ENCODE assay signal across 19 cellular contexts in the genomic region with DNA sequence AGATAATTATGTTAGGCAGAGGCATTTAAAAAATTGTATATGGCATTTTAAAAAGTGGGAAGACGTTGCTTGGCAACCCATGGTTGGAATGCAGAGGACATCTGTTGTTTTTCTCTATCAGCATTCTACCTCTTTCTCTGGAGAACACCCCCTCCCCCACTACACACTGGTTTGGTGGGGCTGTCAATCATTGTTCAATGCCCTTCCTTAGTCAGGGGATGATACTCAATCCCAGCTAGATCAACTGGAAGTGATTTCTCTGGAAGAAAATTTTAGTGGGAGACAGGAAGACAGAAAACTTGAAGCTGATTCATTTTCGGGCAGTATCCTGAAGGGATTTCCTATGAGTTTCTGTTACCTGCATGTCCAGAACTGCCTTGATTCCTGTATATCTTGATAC. TPM values are rescaled to one million over a fixed set of nuclear protein-coding genes. Genes with fewer than 3 reads are reported as not detected.
DNase-seq lines count a peak whose midpoint lies in the region; ATAC-seq and TF ChIP-seq lines count a peak whose summit lies in the region.
"Had no signal": no experiment of that assay in that cellular context is flagged by ENCODE, and none has a peak within 500 bp of the region (broad histone marks: within the 10 kb centered on the region; RNA-seq: fewer than 3 reads in every experiment).

No MANE protein-coding gene starts in this region.

- no peak overlapping the region for H2AFZ ChIP-seq in IMR-90 (replicated peaks; ENCODE audit: low read length, poor library complexity)

- POLR2A ChIA-PET in IMR-90 (lab: Charles Lee; ENCODE audit: unreplicated experiment) = no interaction called here

- H3K4me2 ChIP-seq in IMR-90 (ENCODE audit: low read depth, low read length) = no peak overlapping the region
- H3K4me2 ChIP-seq: smooth muscle cell had no signal

- no peaks in the 10 kb centered on the region for H3K36me3 ChIP-seq in IMR-90 (ENCODE audit: control insufficient read depth, insufficient read depth, low read length)
- H3K36me3 ChIP-seq in endodermal cell (ENCODE audit: control insufficient read depth, insufficient read depth, low read length) = no peaks in the 10 kb centered on the region
- H3K36me3 ChIP-seq: esophagus muscularis mucosa, SJSA1, suprapubic skin had no signal

- no peak overlapping the region for H3K56ac ChIP-seq in IMR-90 (ENCODE audit: extremely low read depth, insufficient read depth, low read length)

- TF ChIP-seq RAD21 in IMR-90 (IDR thresholded peaks at IDR 0.05; ENCODE audit: low read length) = no peak

- H3K27ac Mint-ChIP-seq in endodermal cell = no peak overlapping the region
- no peak overlapping the region for H3K27ac Mint-ChIP-seq in osteocyte (ENCODE audit: unreplicated experiment)
- H3K27ac Mint-ChIP-seq: activated naive CD8-positive, alpha-beta T cell treated with anti-CD3 and anti-CD28 coated beads, Interleukin-2, amount 50 U/mL, for 24 hours; naive thymus-derived CD8-positive, alpha-beta T cell; progenitor cell of endocrine pancreas had no signal

- no peak for DNase-seq in IMR-90
- DNase-seq in NCI-H82 (lab: John Stamatoyannopoulos, UW) = peak; percentile 95
- DNase-seq in endodermal cell = no peak
- DNase-seq in osteocyte (ENCODE audit: extremely low spot score, unreplicated experiment) = peak; percentile 6
- DNase-seq in NCI-H2107 treated with DMSO at 0.1 percent for 48 hours (lab: John Stamatoyannopoulos, UW; ENCODE audit: unreplicated experiment) = no peak
- DNase-seq: activated naive CD8-positive, alpha-beta T cell treated with anti-CD3 and anti-CD28 coated beads, Interleukin-2, amount 50 U/mL, for 24 hours; GF-D8; head of caudate nucleus; naive thymus-derived CD8-positive, alpha-beta T cell; NCI-H1417 treated with DMSO at 0.1 percent for 48 hours; stimulated activated CD8-positive, alpha-beta memory T cell treated with anti-CD3 and anti-CD28 coated beads, Interleukin-4, amount 100 ng/mL, for 48 hours had no signal

- H3K36me3 Mint-ChIP-seq in endodermal cell (ENCODE audit: low read depth) = no peaks in the 10 kb centered on the region
- no peaks in the 10 kb centered on the region for H3K36me3 Mint-ChIP-seq in osteocyte (ENCODE audit: unreplicated experiment)
- H3K36me3 Mint-ChIP-seq: naive thymus-derived CD8-positive, alpha-beta T cell had no signal

- no peak overlapping the region for H3K18ac ChIP-seq in IMR-90 (ENCODE audit: low read depth, low read length)

- H3K4me3 ChIP-seq in IMR-90 (ENCODE audit: insufficient read depth, low read depth, low read length) (no peak overlapping the region), endodermal cell (ENCODE audit: low read length) (no peak overlapping the region)
- H3K4me3 ChIP-seq: esophagus muscularis mucosa, SJSA1, smooth muscle cell, suprapubic skin had no signal

- no peak overlapping the region for H2BK5ac ChIP-seq in IMR-90 (ENCODE audit: low read depth, low read length, poor library complexity, severe bottlenecking)

- H2AK9ac ChIP-seq in IMR-90 (replicated peaks; ENCODE audit: low read depth, low read length, poor library complexity) = no peak overlapping the region

- no peak overlapping the region for H2BK15ac ChIP-seq in IMR-90 (ENCODE audit: low read depth, low read length)

- H2BK20ac ChIP-seq in IMR-90 (ENCODE audit: low read depth, low read length) = no peak overlapping the region

- BruUV-seq in IMR-90 (replicated peaks; lab: Mats Ljungman, UMichigan) = no TSS peak

- dilution Hi-C loops in IMR-90 (cut with HindIII; ENCODE audit: low sequenced_read_pairs, unreplicated experiment) = no loop called here

- H3K14ac ChIP-seq in IMR-90 (replicated peaks; ENCODE audit: low read depth, low read length) = no peak overlapping the region

- H3K9me1 ChIP-seq in IMR-90 (ENCODE audit: insufficient read depth, low read length) = no peaks in the 10 kb centered on the region

- H3K4me1 ChIP-seq in IMR-90 (ENCODE audit: control insufficient read depth, insufficient read depth, low read length) (no peaks in the 10 kb centered on the region), endodermal cell (ENCODE audit: control insufficient read depth, insufficient read depth, low read length) (no peaks in the 10 kb centered on the region)
- H3K4me1 ChIP-seq: Caco-2, SJSA1 had no signal

- no peaks in the 10 kb centered on the region for H3K27me3 Mint-ChIP-seq in endodermal cell (ENCODE audit: insufficient read depth)
- H3K27me3 Mint-ChIP-seq in osteocyte (ENCODE audit: unreplicated experiment) = peaks cover 28% of the 10 kb centered on the region
- H3K27me3 Mint-ChIP-seq: activated naive CD8-positive, alpha-beta T cell treated with anti-CD3 and anti-CD28 coated beads, Interleukin-2, amount 50 U/mL, for 24 hours; progenitor cell of endocrine pancreas had no signal

- no peak overlapping the region for H3K9ac ChIP-seq in IMR-90 (ENCODE audit: low read depth, low read length)
- H3K9ac ChIP-seq in endodermal cell (ENCODE audit: extremely low read depth, low read length, poor library complexity, severe bottlenecking) = no peak overlapping the region

- H3K27me3 ChIP-seq in IMR-90 (ENCODE audit: control insufficient read depth, insufficient read depth, low read length) (peaks cover 1% of the 10 kb centered on the region; the same call in 1 of the 2 replicates), endodermal cell (ENCODE audit: control insufficient read depth, insufficient read depth, low read length, poor library complexity, severe bottlenecking) (no peaks in the 10 kb centered on the region)
- H3K27me3 ChIP-seq: esophagus muscularis mucosa, suprapubic skin had no signal

- no peak overlapping the region for H2BK120ac ChIP-seq in IMR-90 (ENCODE audit: low read depth, low read length)

- no peak overlapping the region for H2AK5ac ChIP-seq in IMR-90 (ENCODE audit: low read depth, low read length)

- no peak overlapping the region for H4K91ac ChIP-seq in IMR-90 (ENCODE audit: insufficient read depth, low read depth, low read length)

- H3K4me3 Mint-ChIP-seq in endodermal cell (no peak overlapping the region), osteocyte (ENCODE audit: unreplicated experiment) (no peak overlapping the region)
- H3K4me3 Mint-ChIP-seq: activated naive CD8-positive, alpha-beta T cell treated with anti-CD3 and anti-CD28 coated beads, Interleukin-2, amount 50 U/mL, for 24 hours; naive thymus-derived CD8-positive, alpha-beta T cell had no signal

- CTCF ChIA-PET in IMR-90 (lab: Yijun Ruan, JAX) = interaction anchor here (0.6 kb wide), 1 partner anchor 35 kb away, joined by 5 read pairs; no protein-coding TSS in a partner anchor

- no peak overlapping the region for H4K5ac ChIP-seq in IMR-90 (ENCODE audit: low read depth, low read length)

- H3K4me1 Mint-ChIP-seq in endodermal cell = peaks cover 6% of the 10 kb centered on the region
- H3K4me1 Mint-ChIP-seq in osteocyte (ENCODE audit: unreplicated experiment) = peaks cover 5% of the 10 kb centered on the region

- no peak overlapping the region for H3K4ac ChIP-seq in IMR-90 (ENCODE audit: low read depth, low read length)

- H4K20me1 ChIP-seq in IMR-90 (ENCODE audit: insufficient read depth, low read length) = no peaks in the 10 kb centered on the region

- H4K8ac ChIP-seq in IMR-90 (ENCODE audit: low read depth in 2 of 2, low read length in 2 of 2) = no peak overlapping the region

- intact Hi-C loops in IMR-90 (cut with micrococcal nuclease) = no loop called here

- peak; percentile 42; the same call in 1 of the 2 replicates for ATAC-seq in IMR-90 (ENCODE audit: low read depth)
- no peak for ATAC-seq in GM18861 (IDR thresholded peaks at IDR 0.05; ENCODE audit: unreplicated experiment)
- ATAC-seq in GM19397 (IDR thresholded peaks at IDR 0.05; ENCODE audit: unreplicated experiment) = no peak
- ATAC-seq: activated naive CD8-positive, alpha-beta T cell treated with anti-CD3 and anti-CD28 coated beads, Interleukin-2, amount 50 U/mL, for 24 hours; naive thymus-derived CD8-positive, alpha-beta T cell had no signal

- TF ChIP-seq CTCF in IMR-90 (conservative IDR thresholded peaks at IDR 0.05; ENCODE audit: low read depth, low read length) = no peak
- TF ChIP-seq CTCF in endodermal cell (conservative IDR thresholded peaks at IDR 0.05) = no peak
- no peak for TF ChIP-seq CTCF in osteocyte (IDR thresholded peaks at IDR 0.05)

- H3K23ac ChIP-seq in IMR-90 (ENCODE audit: low read depth, low read length) = no peak overlapping the region

- peaks cover 4% of the 10 kb centered on the region for H3K9me3 Mint-ChIP-seq in endodermal cell
- no peaks in the 10 kb centered on the region for H3K9me3 Mint-ChIP-seq in osteocyte (ENCODE audit: unreplicated experiment)
- H3K9me3 Mint-ChIP-seq: activated naive CD8-positive, alpha-beta T cell treated with anti-CD3 and anti-CD28 coated beads, Interleukin-2, amount 50 U/mL, for 24 hours had no signal

- no peaks in the 10 kb centered on the region for H3K9me3 ChIP-seq in IMR-90 (ENCODE audit: control insufficient read depth, insufficient read depth, low read length)
- H3K9me3 ChIP-seq in endodermal cell (ENCODE audit: control insufficient read depth, low read length) = no peaks in the 10 kb centered on the region
- H3K9me3 ChIP-seq: Caco-2, esophagus muscularis mucosa, suprapubic skin had no signal

- H3K79me1 ChIP-seq in IMR-90 (ENCODE audit: low read depth in 1 of 2, low read length in 2 of 2) = no peaks in the 10 kb centered on the region

- in situ Hi-C loops in IMR-90 (cut with MboI; ENCODE audit: low sequenced_read_pairs) = no loop called here

- H3K27ac ChIP-seq in IMR-90 (ENCODE audit: insufficient read depth, low read length) (no peak overlapping the region), endodermal cell (ENCODE audit: low read depth, low read length) (peak overlapping the region; percentile 24)
- H3K27ac ChIP-seq: esophagus muscularis mucosa, SJSA1, suprapubic skin had no signal

- no CpG with 5 or more reads among the region's 2 CpGs for WGBS in IMR-90 (ENCODE audit: extremely low coverage in 2 of 2, insufficient read length in 1 of 2), 2 experiments
- WGBS in endodermal cell (ENCODE audit: insufficient coverage in 1 of 2, insufficient read length in 1 of 2), 2 experiments = 84 to 94% methylated on average over 1 to 2 of the region's 2 CpGs

- TF ChIP-seq POLR2A in IMR-90 (IDR thresholded peaks at IDR 0.05; ENCODE audit: low read depth, low read length) = no peak

RNA-seq across cellular contexts. Expression of a gene that starts 35.7 kb away (rescaled TPM):
- 756 and 792 TPM in 2 replicates for total RNA-seq in IMR-90 (2012; rRNA removed)
- polyA plus RNA-seq in IMR-90 (2012; rRNA removed) = 405 and 434 TPM in 2 replicates
- polyA plus RNA-seq in IMR-90 (2012; cell fraction: cytosol; rRNA removed) = 135 and 138 TPM in 2 replicates
- 70.1 and 267 TPM in 2 replicates for polyA plus RNA-seq in IMR-90 (2012; cell fraction: nucleus; rRNA removed; ENCODE audit: low replicate concordance)
- total RNA-seq in endodermal cell = 100 to 1,000 TPM; 260 to 287 TPM
- polyA plus RNA-seq in endodermal cell (2013, experiment 1 of 2) = 201 TPM
- polyA plus RNA-seq in endodermal cell (2013, experiment 2 of 2) = 190 TPM
- 367 and 376 TPM in 2 replicates for total RNA-seq in osteocyte

RNA-seq across cellular contexts. Expression of a gene that starts 49.9 kb away (rescaled TPM):
- 5.0 and 5.7 TPM in 2 replicates for total RNA-seq in IMR-90 (2012; rRNA removed)
- polyA plus RNA-seq in IMR-90 (2012; rRNA removed) = 6.7 and 7.3 TPM in 2 replicates
- polyA plus RNA-seq in IMR-90 (2012; cell fraction: cytosol; rRNA removed) = 3.7 and 5.3 TPM in 2 replicates
- 13.7 and 18.4 TPM in 2 replicates for polyA plus RNA-seq in IMR-90 (2012; cell fraction: nucleus; rRNA removed; ENCODE audit: low replicate concordance)
- 1 to 10 TPM; 6.3 to 8.5 TPM for total RNA-seq in endodermal cell
- 20.2 TPM for polyA plus RNA-seq in endodermal cell (2013, experiment 1 of 2)
- 21.5 TPM for polyA plus RNA-seq in endodermal cell (2013, experiment 2 of 2)
- 0.60 and 0.81 TPM in 2 replicates for total RNA-seq in osteocyte

Comparison
In these comparisons a context has a peak if more than half of its experiments do, and no peak if none do; other contexts are left out.
1. DNase-seq: peak in NCI-H82 (single experiment) and osteocyte (single experiment); none in IMR-90 (single experiment), endodermal cell (single experiment) and NCI-H2107 treated with DMSO at 0.1 percent for 48 hours (single experiment).